In the genomic region with DNA sequence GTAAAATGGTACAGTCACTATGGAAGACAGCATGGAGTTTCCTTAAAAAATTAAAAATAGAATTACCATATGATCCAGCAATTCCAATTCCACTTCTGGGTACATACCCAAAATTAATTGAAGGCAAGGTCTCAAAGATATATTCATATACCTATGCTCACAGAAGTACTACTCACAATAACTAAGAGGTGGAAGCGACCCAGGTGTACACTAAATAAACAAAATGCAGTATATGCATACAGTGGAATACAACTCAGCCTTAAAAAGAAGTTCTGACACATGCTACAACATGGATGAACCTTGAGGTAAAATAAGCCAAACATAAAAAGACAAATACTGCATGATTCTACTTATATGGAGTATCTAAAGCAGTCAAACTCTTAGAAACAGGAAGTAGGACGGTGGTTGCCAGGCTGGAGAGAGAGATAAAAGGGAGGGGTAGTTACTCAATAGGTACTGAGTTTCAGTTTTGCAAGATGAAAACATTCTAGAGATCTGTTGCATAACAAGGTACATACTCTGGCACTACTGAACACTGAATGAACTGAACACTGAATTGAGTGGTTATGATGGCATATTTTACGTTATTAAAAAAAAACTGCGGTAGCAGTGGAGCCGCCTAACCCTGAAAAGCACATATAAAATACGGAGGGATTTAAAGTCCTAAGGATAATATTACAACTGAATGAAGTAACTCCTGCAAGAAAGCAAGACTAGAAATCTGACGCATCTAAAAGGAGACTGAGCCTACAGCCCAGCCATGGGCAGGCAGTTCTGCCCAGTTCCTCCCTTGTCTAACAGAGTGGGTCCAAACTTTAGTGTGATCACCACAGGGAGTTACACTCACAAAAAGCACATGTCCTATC, we compare ENCODE assay signal across 1 cellular context.
TF ChIP-seq lines count a peak whose summit lies in the region.

No MANE protein-coding gene starts in this region.

TF ChIP-seq in HepG2, 621 proteins besides CTCF, POLR2A, EP300 and RAD21 (continued from another document and continues in another):
- TF ChIP-seq, protein P1, sequence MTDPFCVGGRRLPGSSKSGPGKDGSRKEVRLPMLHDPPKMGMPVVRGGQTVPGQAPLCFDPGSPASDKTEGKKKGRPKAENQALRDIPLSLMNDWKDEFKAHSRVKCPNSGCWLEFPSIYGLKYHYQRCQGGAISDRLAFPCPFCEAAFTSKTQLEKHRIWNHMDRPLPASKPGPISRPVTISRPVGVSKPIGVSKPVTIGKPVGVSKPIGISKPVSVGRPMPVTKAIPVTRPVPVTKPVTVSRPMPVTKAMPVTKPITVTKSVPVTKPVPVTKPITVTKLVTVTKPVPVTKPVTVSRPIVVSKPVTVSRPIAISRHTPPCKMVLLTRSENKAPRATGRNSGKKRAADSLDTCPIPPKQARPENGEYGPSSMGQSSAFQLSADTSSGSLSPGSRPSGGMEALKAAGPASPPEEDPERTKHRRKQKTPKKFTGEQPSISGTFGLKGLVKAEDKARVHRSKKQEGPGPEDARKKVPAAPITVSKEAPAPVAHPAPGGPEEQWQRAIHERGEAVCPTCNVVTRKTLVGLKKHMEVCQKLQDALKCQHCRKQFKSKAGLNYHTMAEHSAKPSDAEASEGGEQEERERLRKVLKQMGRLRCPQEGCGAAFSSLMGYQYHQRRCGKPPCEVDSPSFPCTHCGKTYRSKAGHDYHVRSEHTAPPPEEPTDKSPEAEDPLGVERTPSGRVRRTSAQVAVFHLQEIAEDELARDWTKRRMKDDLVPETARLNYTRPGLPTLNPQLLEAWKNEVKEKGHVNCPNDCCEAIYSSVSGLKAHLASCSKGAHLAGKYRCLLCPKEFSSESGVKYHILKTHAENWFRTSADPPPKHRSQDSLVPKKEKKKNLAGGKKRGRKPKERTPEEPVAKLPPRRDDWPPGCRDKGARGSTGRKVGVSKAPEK (CRISPR knock-in tag; IDR thresholded peaks at IDR 0.05; ENCODE audit: borderline replicate concordance): no peak
- TF ChIP-seq, protein P2, sequence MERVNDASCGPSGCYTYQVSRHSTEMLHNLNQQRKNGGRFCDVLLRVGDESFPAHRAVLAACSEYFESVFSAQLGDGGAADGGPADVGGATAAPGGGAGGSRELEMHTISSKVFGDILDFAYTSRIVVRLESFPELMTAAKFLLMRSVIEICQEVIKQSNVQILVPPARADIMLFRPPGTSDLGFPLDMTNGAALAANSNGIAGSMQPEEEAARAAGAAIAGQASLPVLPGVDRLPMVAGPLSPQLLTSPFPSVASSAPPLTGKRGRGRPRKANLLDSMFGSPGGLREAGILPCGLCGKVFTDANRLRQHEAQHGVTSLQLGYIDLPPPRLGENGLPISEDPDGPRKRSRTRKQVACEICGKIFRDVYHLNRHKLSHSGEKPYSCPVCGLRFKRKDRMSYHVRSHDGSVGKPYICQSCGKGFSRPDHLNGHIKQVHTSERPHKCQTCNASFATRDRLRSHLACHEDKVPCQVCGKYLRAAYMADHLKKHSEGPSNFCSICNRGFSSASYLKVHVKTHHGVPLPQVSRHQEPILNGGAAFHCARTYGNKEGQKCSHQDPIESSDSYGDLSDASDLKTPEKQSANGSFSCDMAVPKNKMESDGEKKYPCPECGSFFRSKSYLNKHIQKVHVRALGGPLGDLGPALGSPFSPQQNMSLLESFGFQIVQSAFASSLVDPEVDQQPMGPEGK (CRISPR knock-in tag; IDR thresholded peaks at IDR 0.05): no peak
- TF ChIP-seq MBNL3 (CRISPR knock-in tag; conservative IDR thresholded peaks at IDR 0.05) (no peak), FOXJ3 (CRISPR knock-in tag; IDR thresholded peaks at IDR 0.05; ENCODE audit: borderline replicate concordance) (peak; percentile 82; the same call in 1 of the 2 replicates), CBFB (CRISPR knock-in tag; IDR thresholded peaks at IDR 0.05) (no peak), ZSCAN9 (CRISPR knock-in tag; IDR thresholded peaks at IDR 0.05; ENCODE audit: borderline replicate concordance) (0 out of 2 replicates have a peak, but pooled peaks have one; percentile 16), ZZZ3 (CRISPR knock-in tag; IDR thresholded peaks at IDR 0.05; ENCODE audit: borderline replicate concordance) (no peak), BHLHE40 (IDR thresholded peaks at IDR 0.05; ENCODE audit: low read length) (no peak), ZNF672 (CRISPR knock-in tag; IDR thresholded peaks at IDR 0.05) (no peak), SOX5 (CRISPR knock-in tag; IDR thresholded peaks at IDR 0.05; ENCODE audit: borderline replicate concordance) (peak; percentile 53; the same call in 1 of the 2 replicates), NFE2 (CRISPR knock-in tag; IDR thresholded peaks at IDR 0.05) (no peak), ZNF225 (CRISPR knock-in tag; IDR thresholded peaks at IDR 0.05) (no peak), JARID2 (CRISPR knock-in tag; IDR thresholded peaks at IDR 0.05; ENCODE audit: insufficient replicate concordance) (no peak), RFXAP (CRISPR knock-in tag; IDR thresholded peaks at IDR 0.05; ENCODE audit: borderline replicate concordance) (no peak), RARG (CRISPR knock-in tag; IDR thresholded peaks at IDR 0.05; ENCODE audit: low read depth) (no peak), ZNF20 (CRISPR knock-in tag; IDR thresholded peaks at IDR 0.05) (no peak), ZSCAN25 (CRISPR knock-in tag; IDR thresholded peaks at IDR 0.05) (no peak), HOXA5 (CRISPR knock-in tag; IDR thresholded peaks at IDR 0.05) (no peak), TOPORS (CRISPR knock-in tag; IDR thresholded peaks at IDR 0.05) (no peak), NR2F6 (IDR thresholded peaks at IDR 0.05) (no peak), NR2F6 (CRISPR knock-in tag; IDR thresholded peaks at IDR 0.05) (peak; percentile 53; the same call in 1 of the 2 replicates), SIN3B (IDR thresholded peaks at IDR 0.05; ENCODE audit: low read length) (no peak), SP5 (CRISPR knock-in tag; IDR thresholded peaks at IDR 0.05; ENCODE audit: borderline replicate concordance, low read depth) (peak; percentile 88), TMF1 (CRISPR knock-in tag; IDR thresholded peaks at IDR 0.05; ENCODE audit: low read depth) (no peak), SSRP1 (CRISPR knock-in tag; IDR thresholded peaks at IDR 0.05) (no peak), ZNF570 (CRISPR knock-in tag; IDR thresholded peaks at IDR 0.05; ENCODE audit: borderline replicate concordance) (no peak), ZNF292 (CRISPR knock-in tag; IDR thresholded peaks at IDR 0.05; ENCODE audit: borderline replicate concordance, low read depth) (no peak), FOXK2 (IDR thresholded peaks at IDR 0.05) (no peak), MBD4 (IDR thresholded peaks at IDR 0.05; ENCODE audit: borderline replicate concordance, low read length) (no peak)
- TF ChIP-seq, protein P3, sequence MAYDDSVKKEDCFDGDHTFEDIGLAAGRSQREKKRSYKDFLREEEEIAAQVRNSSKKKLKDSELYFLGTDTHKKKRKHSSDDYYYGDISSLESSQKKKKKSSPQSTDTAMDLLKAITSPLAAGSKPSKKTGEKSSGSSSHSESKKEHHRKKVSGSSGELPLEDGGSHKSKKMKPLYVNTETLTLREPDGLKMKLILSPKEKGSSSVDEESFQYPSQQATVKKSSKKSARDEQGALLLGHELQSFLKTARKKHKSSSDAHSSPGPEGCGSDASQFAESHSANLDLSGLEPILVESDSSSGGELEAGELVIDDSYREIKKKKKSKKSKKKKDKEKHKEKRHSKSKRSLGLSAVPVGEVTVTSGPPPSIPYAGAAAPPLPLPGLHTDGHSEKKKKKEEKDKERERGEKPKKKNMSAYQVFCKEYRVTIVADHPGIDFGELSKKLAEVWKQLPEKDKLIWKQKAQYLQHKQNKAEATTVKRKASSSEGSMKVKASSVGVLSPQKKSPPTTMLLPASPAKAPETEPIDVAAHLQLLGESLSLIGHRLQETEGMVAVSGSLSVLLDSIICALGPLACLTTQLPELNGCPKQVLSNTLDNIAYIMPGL (CRISPR knock-in tag; IDR thresholded peaks at IDR 0.05; ENCODE audit: borderline replicate concordance in 1 of 2, low read depth in 1 of 2): no peak
- TF ChIP-seq, protein P4, sequence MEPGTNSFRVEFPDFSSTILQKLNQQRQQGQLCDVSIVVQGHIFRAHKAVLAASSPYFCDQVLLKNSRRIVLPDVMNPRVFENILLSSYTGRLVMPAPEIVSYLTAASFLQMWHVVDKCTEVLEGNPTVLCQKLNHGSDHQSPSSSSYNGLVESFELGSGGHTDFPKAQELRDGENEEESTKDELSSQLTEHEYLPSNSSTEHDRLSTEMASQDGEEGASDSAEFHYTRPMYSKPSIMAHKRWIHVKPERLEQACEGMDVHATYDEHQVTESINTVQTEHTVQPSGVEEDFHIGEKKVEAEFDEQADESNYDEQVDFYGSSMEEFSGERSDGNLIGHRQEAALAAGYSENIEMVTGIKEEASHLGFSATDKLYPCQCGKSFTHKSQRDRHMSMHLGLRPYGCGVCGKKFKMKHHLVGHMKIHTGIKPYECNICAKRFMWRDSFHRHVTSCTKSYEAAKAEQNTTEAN (CRISPR knock-in tag; conservative IDR thresholded peaks at IDR 0.05): no peak
- TF ChIP-seq, protein P5, sequence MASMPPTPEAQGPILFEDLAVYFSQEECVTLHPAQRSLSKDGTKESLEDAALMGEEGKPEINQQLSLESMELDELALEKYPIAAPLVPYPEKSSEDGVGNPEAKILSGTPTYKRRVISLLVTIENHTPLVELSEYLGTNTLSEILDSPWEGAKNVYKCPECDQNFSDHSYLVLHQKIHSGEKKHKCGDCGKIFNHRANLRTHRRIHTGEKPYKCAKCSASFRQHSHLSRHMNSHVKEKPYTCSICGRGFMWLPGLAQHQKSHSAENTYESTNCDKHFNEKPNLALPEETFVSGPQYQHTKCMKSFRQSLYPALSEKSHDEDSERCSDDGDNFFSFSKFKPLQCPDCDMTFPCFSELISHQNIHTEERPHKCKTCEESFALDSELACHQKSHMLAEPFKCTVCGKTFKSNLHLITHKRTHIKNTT (CRISPR knock-in tag; IDR thresholded peaks at IDR 0.05): no peak
- TF ChIP-seq, protein P6, sequence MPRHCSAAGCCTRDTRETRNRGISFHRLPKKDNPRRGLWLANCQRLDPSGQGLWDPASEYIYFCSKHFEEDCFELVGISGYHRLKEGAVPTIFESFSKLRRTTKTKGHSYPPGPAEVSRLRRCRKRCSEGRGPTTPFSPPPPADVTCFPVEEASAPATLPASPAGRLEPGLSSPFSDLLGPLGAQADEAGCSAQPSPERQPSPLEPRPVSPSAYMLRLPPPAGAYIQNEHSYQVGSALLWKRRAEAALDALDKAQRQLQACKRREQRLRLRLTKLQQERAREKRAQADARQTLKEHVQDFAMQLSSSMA (CRISPR knock-in tag; IDR thresholded peaks at IDR 0.05): no peak
- TF ChIP-seq, protein P7, sequence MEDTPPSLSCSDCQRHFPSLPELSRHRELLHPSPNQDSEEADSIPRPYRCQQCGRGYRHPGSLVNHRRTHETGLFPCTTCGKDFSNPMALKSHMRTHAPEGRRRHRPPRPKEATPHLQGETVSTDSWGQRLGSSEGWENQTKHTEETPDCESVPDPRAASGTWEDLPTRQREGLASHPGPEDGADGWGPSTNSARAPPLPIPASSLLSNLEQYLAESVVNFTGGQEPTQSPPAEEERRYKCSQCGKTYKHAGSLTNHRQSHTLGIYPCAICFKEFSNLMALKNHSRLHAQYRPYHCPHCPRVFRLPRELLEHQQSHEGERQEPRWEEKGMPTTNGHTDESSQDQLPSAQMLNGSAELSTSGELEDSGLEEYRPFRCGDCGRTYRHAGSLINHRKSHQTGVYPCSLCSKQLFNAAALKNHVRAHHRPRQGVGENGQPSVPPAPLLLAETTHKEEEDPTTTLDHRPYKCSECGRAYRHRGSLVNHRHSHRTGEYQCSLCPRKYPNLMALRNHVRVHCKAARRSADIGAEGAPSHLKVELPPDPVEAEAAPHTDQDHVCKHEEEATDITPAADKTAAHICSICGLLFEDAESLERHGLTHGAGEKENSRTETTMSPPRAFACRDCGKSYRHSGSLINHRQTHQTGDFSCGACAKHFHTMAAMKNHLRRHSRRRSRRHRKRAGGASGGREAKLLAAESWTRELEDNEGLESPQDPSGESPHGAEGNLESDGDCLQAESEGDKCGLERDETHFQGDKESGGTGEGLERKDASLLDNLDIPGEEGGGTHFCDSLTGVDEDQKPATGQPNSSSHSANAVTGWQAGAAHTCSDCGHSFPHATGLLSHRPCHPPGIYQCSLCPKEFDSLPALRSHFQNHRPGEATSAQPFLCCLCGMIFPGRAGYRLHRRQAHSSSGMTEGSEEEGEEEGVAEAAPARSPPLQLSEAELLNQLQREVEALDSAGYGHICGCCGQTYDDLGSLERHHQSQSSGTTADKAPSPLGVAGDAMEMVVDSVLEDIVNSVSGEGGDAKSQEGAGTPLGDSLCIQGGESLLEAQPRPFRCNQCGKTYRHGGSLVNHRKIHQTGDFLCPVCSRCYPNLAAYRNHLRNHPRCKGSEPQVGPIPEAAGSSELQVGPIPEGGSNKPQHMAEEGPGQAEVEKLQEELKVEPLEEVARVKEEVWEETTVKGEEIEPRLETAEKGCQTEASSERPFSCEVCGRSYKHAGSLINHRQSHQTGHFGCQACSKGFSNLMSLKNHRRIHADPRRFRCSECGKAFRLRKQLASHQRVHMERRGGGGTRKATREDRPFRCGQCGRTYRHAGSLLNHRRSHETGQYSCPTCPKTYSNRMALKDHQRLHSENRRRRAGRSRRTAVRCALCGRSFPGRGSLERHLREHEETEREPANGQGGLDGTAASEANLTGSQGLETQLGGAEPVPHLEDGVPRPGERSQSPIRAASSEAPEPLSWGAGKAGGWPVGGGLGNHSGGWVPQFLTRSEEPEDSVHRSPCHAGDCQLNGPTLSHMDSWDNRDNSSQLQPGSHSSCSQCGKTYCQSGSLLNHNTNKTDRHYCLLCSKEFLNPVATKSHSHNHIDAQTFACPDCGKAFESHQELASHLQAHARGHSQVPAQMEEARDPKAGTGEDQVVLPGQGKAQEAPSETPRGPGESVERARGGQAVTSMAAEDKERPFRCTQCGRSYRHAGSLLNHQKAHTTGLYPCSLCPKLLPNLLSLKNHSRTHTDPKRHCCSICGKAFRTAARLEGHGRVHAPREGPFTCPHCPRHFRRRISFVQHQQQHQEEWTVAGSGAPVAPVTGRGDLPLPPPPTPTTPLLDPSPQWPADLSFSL (CRISPR knock-in tag; IDR thresholded peaks at IDR 0.05): no peak
- TF ChIP-seq, protein P8, sequence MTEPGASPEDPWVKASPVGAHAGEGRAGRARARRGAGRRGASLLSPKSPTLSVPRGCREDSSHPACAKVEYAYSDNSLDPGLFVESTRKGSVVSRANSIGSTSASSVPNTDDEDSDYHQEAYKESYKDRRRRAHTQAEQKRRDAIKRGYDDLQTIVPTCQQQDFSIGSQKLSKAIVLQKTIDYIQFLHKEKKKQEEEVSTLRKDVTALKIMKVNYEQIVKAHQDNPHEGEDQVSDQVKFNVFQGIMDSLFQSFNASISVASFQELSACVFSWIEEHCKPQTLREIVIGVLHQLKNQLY (CRISPR knock-in tag; IDR thresholded peaks at IDR 0.05): 0 out of 2 replicates have a peak, but pooled peaks have one; percentile 24
- TF ChIP-seq, protein P9, sequence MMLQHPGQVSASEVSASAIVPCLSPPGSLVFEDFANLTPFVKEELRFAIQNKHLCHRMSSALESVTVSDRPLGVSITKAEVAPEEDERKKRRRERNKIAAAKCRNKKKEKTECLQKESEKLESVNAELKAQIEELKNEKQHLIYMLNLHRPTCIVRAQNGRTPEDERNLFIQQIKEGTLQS (CRISPR knock-in tag; IDR thresholded peaks at IDR 0.05): no peak
- TF ChIP-seq, protein P10, sequence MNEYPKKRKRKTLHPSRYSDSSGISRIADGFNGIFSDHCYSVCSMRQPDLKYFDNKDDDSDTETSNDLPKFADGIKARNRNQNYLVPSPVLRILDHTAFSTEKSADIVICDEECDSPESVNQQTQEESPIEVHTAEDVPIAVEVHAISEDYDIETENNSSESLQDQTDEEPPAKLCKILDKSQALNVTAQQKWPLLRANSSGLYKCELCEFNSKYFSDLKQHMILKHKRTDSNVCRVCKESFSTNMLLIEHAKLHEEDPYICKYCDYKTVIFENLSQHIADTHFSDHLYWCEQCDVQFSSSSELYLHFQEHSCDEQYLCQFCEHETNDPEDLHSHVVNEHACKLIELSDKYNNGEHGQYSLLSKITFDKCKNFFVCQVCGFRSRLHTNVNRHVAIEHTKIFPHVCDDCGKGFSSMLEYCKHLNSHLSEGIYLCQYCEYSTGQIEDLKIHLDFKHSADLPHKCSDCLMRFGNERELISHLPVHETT (CRISPR knock-in tag; conservative IDR thresholded peaks at IDR 0.05): no peak
